10 cellular contexts compared by ENCODE assay signal in the genomic region with DNA sequence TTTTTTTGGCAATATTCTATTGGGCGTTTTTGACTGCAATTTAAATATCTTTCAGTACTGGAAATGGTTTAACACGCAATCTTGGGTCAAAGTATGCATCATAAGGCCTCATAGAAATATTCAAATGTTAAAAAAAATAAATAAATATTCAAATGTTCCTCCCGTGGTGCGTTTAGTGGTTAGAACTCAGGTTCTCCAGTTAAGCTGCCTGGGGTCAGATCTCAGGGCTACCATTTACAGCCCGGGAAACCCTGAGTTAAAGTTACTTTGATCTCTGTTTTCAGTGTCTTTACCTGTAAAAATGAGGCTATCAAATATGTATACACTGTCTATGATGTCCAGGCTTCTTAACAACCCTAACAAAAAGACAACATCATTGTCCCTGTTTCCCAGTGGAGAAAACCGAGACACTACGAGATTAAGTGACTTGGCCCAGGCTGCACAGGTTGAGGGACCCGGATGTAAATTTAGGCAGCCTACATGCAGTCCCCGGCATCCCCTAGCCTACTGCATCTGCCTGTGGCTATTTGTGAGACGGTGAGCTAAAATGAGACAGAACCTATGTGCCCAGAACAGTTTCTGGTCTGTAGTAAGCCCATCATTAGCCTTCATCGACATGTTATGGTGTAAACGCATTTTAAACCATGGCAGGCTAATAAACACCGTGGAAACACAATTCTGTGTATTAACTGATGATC. TPM values are rescaled to one million over a fixed set of nuclear protein-coding genes. Genes with fewer than 3 reads are reported as not detected.
DNase-seq lines count a peak whose midpoint lies in the region; ATAC-seq, FAIRE-seq and TF ChIP-seq lines count a peak whose summit lies in the region.
"Had no signal": no experiment of that assay in that cellular context is flagged by ENCODE, and none has a peak within 500 bp of the region (broad histone marks: within the 10 kb centered on the region; RNA-seq: fewer than 3 reads in every experiment).

No MANE protein-coding gene starts in this region.

- peak overlapping the region; percentile 78 for H3K4me2 ChIP-seq in HepG2 (ENCODE audit: low read depth, low read length)

- peak overlapping the region; percentile 81 for H3K9ac ChIP-seq in HepG2 (ENCODE audit: insufficient read depth, low read depth, low read length)

- no peak for TF ChIP-seq CTCF in HepG2 (CRISPR knock-in tag; IDR thresholded peaks at IDR 0.05)
- TF ChIP-seq CTCF in right lobe of liver (IDR thresholded peaks at IDR 0.05), result no peak
- no peak for TF ChIP-seq CTCF in astrocyte of the cerebellum (IDR thresholded peaks at IDR 0.05; ENCODE audit: low read depth, low read length, missing control alignments)
- TF ChIP-seq CTCF in vagina (IDR thresholded peaks at IDR 0.05), result no peak

- ATAC-seq in HepG2 (no peak), right lobe of liver (no peak), HG03159 (IDR thresholded peaks at IDR 0.05; ENCODE audit: unreplicated experiment) (no peak)

- H3K9me3 ChIP-seq in HepG2 (ENCODE audit: low read length) (no peaks in the 10 kb centered on the region), right lobe of liver (no peaks in the 10 kb centered on the region), vagina (no peaks in the 10 kb centered on the region)

- DNase-seq in HepG2 (ENCODE audit: low spot score) (no peak), right lobe of liver (no peak), astrocyte of the cerebellum (ENCODE audit: low read depth) (no peak), kidney tubule cell (ENCODE audit: low spot score) (peak; percentile 46), vagina (ENCODE audit: extremely low spot score in 2 of 2) (no peak), iPS-NIHi7 (ENCODE audit: extremely low spot score) (no peak), hippocampal formation (lab: John Stamatoyannopoulos, UW) (no peak)
- DNase-seq: DND-41, NCI-H1436 treated with DMSO at 0.1 percent for 48 hours had no signal

- POLR2A ChIA-PET in HepG2 (lab: Yijun Ruan, JAX), result interaction anchor here (0.9 to 1.2 kb wide), 2 partner anchors 11 to 13 kb away, joined by 3 to 4 read pairs; no protein-coding TSS in a partner anchor

- no peak for FAIRE-seq in HepG2 (lab: Jason Lieb, UNC)

- no peak for TF ChIP-seq POLR2A in HepG2 (IDR thresholded peaks at IDR 0.05; ENCODE audit: insufficient read depth in 1 of 2, low read depth in 2 of 2, low read length in 2 of 2)
- no peak for TF ChIP-seq POLR2A in right lobe of liver (IDR thresholded peaks at IDR 0.05)
- TF ChIP-seq POLR2A in vagina (IDR thresholded peaks at IDR 0.05), result no peak

- in situ Hi-C loops in HepG2 (cut with HindIII; ENCODE audit: extremely low pct_ligation_motif_present, low pct_unique_long_range_greater_than_20kb) (no loop called here), astrocyte of the cerebellum (cut with HindIII; ENCODE audit: low sequenced_read_pairs) (no loop called here)

- peaks cover 57% of the 10 kb centered on the region for H3K4me1 ChIP-seq in HepG2 (ENCODE audit: insufficient read depth, low read length)
- peaks cover 0 to 7% (median 0%) of the 10 kb centered on the region in 4 donors for H3K4me1 ChIP-seq in right lobe of liver
- H3K4me1 ChIP-seq in vagina, result peaks cover 21% of the 10 kb centered on the region

- no TSS peak for BruUV-seq in HepG2 (replicated peaks; lab: Mats Ljungman, UMichigan)

- H4K20me1 ChIP-seq in HepG2 (ENCODE audit: insufficient read depth, low read length), result no peaks in the 10 kb centered on the region

- TF ChIP-seq EP300 in HepG2 (IDR thresholded peaks at IDR 0.05; ENCODE audit: low read depth in 2 of 2, low read length in 2 of 2), result no peak
- no peak for TF ChIP-seq EP300 in HepG2 (CRISPR knock-in tag; IDR thresholded peaks at IDR 0.05; ENCODE audit: borderline replicate concordance)

- CTCF ChIA-PET in HepG2 (lab: Yijun Ruan, JAX; ENCODE audit: low intra/inter-chr PET ratio, low total read pairs), result no interaction called here

- H3K79me2 ChIP-seq in HepG2 (ENCODE audit: insufficient read depth, low read length), result peaks cover 25% of the 10 kb centered on the region

- peak overlapping the region; percentile 17 for H3K27ac ChIP-seq in HepG2 (ENCODE audit: extremely low read length, insufficient read depth, low read length)
- H3K27ac ChIP-seq in right lobe of liver, result no peak overlapping the region
- H3K27ac ChIP-seq in vagina, result peak overlapping the region; percentile 53

- peaks cover 0 to 3% of the 10 kb centered on the region in 2 experiments; a peak in 2 of 5 replicates for H3K36me3 ChIP-seq in HepG2 (replicated peaks in 1 of 2; ENCODE audit: control insufficient read depth in 1 of 2, insufficient read depth in 2 of 2, low read length in 2 of 2)
- no peaks in the 10 kb centered on the region for H3K36me3 ChIP-seq in right lobe of liver
- peaks cover 0 to 4% of the 10 kb centered on the region in 2 donors for H3K36me3 ChIP-seq in vagina

- WGBS in HepG2 (ENCODE audit: low lambda C conversion rate), result 76% methylated on average over 13 of the region's 13 CpGs
- WGBS in right lobe of liver (ENCODE audit: insufficient coverage, low coverage, low lambda C conversion rate, missing lambda C conversion rate), result 77% methylated on average over 13 of the region's 13 CpGs

- TF ChIP-seq RAD21 in HepG2 (CRISPR knock-in tag; IDR thresholded peaks at IDR 0.05), result no peak

- intact Hi-C loops in HepG2 (cut with micrococcal nuclease; ENCODE audit: unreplicated experiment), result no loop called here
- intact Hi-C loops in right lobe of liver (cut with DNase I), result no loop called here
- intact Hi-C loops in vagina (cut with DNase I), result no loop called here

- no peak overlapping the region for H2AFZ ChIP-seq in HepG2 (ENCODE audit: low read length)

- H3K27me3 ChIP-seq in HepG2 (ENCODE audit: control insufficient read depth in 1 of 2, insufficient read depth in 2 of 2, low read length in 2 of 2) (peaks cover 0 to 6% of the 10 kb centered on the region in 2 experiments; a peak in 2 of 5 replicates), right lobe of liver (no peaks in the 10 kb centered on the region), vagina (no peaks in the 10 kb centered on the region)

- H3K4me3 ChIP-seq in HepG2 (replicated peaks in 1 of 3; ENCODE audit: insufficient read depth in 1 of 3, low read depth in 2 of 3, low read length in 3 of 3) (peak overlapping the region in 2 of 3 experiments; percentile 2 to 30; a peak in 3 of 6 replicates), right lobe of liver (peak overlapping the region in 1 of 3 donors; percentile 0), astrocyte of the cerebellum (ENCODE audit: low read depth, low read length) (peak overlapping the region; percentile 99), vagina (peak overlapping the region; percentile 14 to 84)

TF ChIP-seq in HepG2, 621 proteins besides CTCF, POLR2A, EP300 and RAD21 (continues in another document):
- TF ChIP-seq GTF3A (CRISPR knock-in tag; conservative IDR thresholded peaks at IDR 0.05), result no peak

RNA-seq across cellular contexts. Expression of a gene that starts 1.7 kb away (rescaled TPM):
- total RNA-seq in HepG2 (2016; rRNA removed; fragmentation: Illumina TruSeq; extraction: Trizol), result 1.9 and 2.3 TPM in 2 replicates
- total RNA-seq in HepG2 (2016; cell fraction: cytosol; rRNA removed; fragmentation: Illumina TruSeq; extraction: Trizol; ENCODE audit: low read depth), result 1.4 and 1.6 TPM in 2 replicates
- total RNA-seq in HepG2 (2016; cell fraction: insoluble cytoplasmic fraction; rRNA removed; fragmentation: Illumina TruSeq; extraction: Trizol), result 1.9 and 2.3 TPM in 2 replicates
- 1.4 and 1.7 TPM in 2 replicates for total RNA-seq in HepG2 (2016; cell fraction: membrane; rRNA removed; fragmentation: Illumina TruSeq; extraction: Trizol)
- total RNA-seq in HepG2 (2016; cell fraction: nucleus; rRNA removed; fragmentation: Illumina TruSeq; extraction: Trizol), result 0.53 and 0.87 TPM in 2 replicates
- 44.2 and 74.8 TPM in 2 replicates for polyA plus RNA-seq in HepG2 (2011; rRNA removed)
- polyA plus RNA-seq in HepG2 (2011; cell fraction: cytosol; rRNA removed), result 51.8 and 84.3 TPM in 2 replicates
- polyA plus RNA-seq in HepG2 (2011; cell fraction: nucleus; rRNA removed), result 19.1 and 28.9 TPM in 2 replicates
- polyA plus RNA-seq in HepG2 (2012), result 51.1 and 56.1 TPM in 2 replicates
- polyA plus RNA-seq in HepG2 (2016; cell fraction: cytosol; fragmentation: Illumina TruSeq; extraction: Trizol; ENCODE audit: low read depth), result 1.8 and 2.5 TPM in 2 replicates
- polyA plus RNA-seq in HepG2 (2016; cell fraction: insoluble cytoplasmic fraction; fragmentation: Illumina TruSeq; extraction: Trizol; ENCODE audit: low read depth), result 3.4 and 3.5 TPM in 2 replicates
- polyA plus RNA-seq in HepG2 (2016; cell fraction: membrane; fragmentation: Illumina TruSeq; extraction: Trizol; ENCODE audit: low read depth), result 1.9 and 2.2 TPM in 2 replicates
- 1.0 and 1.6 TPM in 2 replicates for polyA plus RNA-seq in HepG2 (2016; cell fraction: nucleus; fragmentation: Illumina TruSeq; extraction: Trizol; ENCODE audit: insufficient read depth, low read depth)
- polyA minus RNA-seq in HepG2 (2011; rRNA and poly(A)+ RNA removed; ENCODE audit: low replicate concordance), result 56.1 and 100.0 TPM in 2 replicates
- polyA minus RNA-seq in HepG2 (2011; cell fraction: cytosol; rRNA and poly(A)+ RNA removed), result 18.5 and 23.7 TPM in 2 replicates
- 28.0 and 37.5 TPM in 2 replicates for polyA minus RNA-seq in HepG2 (2011; cell fraction: nucleus; rRNA and poly(A)+ RNA removed)
- 10 to 100 TPM in 3 of 6 experiments, 1 to 10 TPM in 3; 4.2 to 36.6 (median 12.0) TPM for total RNA-seq in right lobe of liver
- 62.1 TPM for total RNA-seq in vagina

RNA-seq across cellular contexts. Expression of a gene that starts 59.8 kb away (rescaled TPM):
- total RNA-seq in HepG2 (2016; rRNA removed; fragmentation: Illumina TruSeq; extraction: Trizol), result 28.8 and 35.6 TPM in 2 replicates
- total RNA-seq in HepG2 (2016; cell fraction: cytosol; rRNA removed; fragmentation: Illumina TruSeq; extraction: Trizol; ENCODE audit: low read depth), result 13.5 and 14.5 TPM in 2 replicates
- total RNA-seq in HepG2 (2016; cell fraction: insoluble cytoplasmic fraction; rRNA removed; fragmentation: Illumina TruSeq; extraction: Trizol), result 30.8 and 40.4 TPM in 2 replicates
- total RNA-seq in HepG2 (2016; cell fraction: membrane; rRNA removed; fragmentation: Illumina TruSeq; extraction: Trizol), result 17.9 and 19.2 TPM in 2 replicates
- 16.1 and 20.5 TPM in 2 replicates for total RNA-seq in HepG2 (2016; cell fraction: nucleus; rRNA removed; fragmentation: Illumina TruSeq; extraction: Trizol)
- 21.6 and 24.7 TPM in 2 replicates for polyA plus RNA-seq in HepG2 (2011; rRNA removed)
- 10.0 and 13.2 TPM in 2 replicates for polyA plus RNA-seq in HepG2 (2011; cell fraction: cytosol; rRNA removed)
- polyA plus RNA-seq in HepG2 (2011; cell fraction: nucleus; rRNA removed), result 9.5 and 13.6 TPM in 2 replicates
- polyA plus RNA-seq in HepG2 (2012), result 28.0 and 30.9 TPM in 2 replicates
- polyA plus RNA-seq in HepG2 (2016; cell fraction: cytosol; fragmentation: Illumina TruSeq; extraction: Trizol; ENCODE audit: low read depth), result 4.6 and 4.9 TPM in 2 replicates
- 31.3 and 31.7 TPM in 2 replicates for polyA plus RNA-seq in HepG2 (2016; cell fraction: insoluble cytoplasmic fraction; fragmentation: Illumina TruSeq; extraction: Trizol; ENCODE audit: low read depth)
- polyA plus RNA-seq in HepG2 (2016; cell fraction: membrane; fragmentation: Illumina TruSeq; extraction: Trizol; ENCODE audit: low read depth), result 5.2 and 7.1 TPM in 2 replicates
- 19.7 and 25.5 TPM in 2 replicates for polyA plus RNA-seq in HepG2 (2016; cell fraction: nucleus; fragmentation: Illumina TruSeq; extraction: Trizol; ENCODE audit: insufficient read depth, low read depth)
- 6.4 and 9.7 TPM in 2 replicates for polyA minus RNA-seq in HepG2 (2011; rRNA and poly(A)+ RNA removed; ENCODE audit: low replicate concordance)
- 14.1 and 14.5 TPM in 2 replicates for polyA minus RNA-seq in HepG2 (2011; cell fraction: cytosol; rRNA and poly(A)+ RNA removed)
- 27.2 and 30.3 TPM in 2 replicates for polyA minus RNA-seq in HepG2 (2011; cell fraction: nucleus; rRNA and poly(A)+ RNA removed)
- total RNA-seq in right lobe of liver, result 1 to 10 TPM; 3.9 to 7.4 (median 6.4) TPM
- 14.0 TPM for total RNA-seq in vagina

Comparison
In these comparisons a context has a peak if more than half of its experiments do, and no peak if none do; other contexts are left out.
1. H3K27ac ChIP-seq: peak in HepG2 (single experiment) and vagina (single experiment); none in right lobe of liver (0 of 3).